Comparison of ENCODE assay signal across 16 cellular contexts in genomic region chr1:214447557-214447871, GRCh38.
DNase-seq lines count a peak whose midpoint lies in the region; ATAC-seq and TF ChIP-seq lines count a peak whose summit lies in the region.
"Had no signal": no experiment of that assay in that cellular context is flagged by ENCODE, and none has a peak within 500 bp of the region (broad histone marks: within the 10 kb centered on the region; RNA-seq: fewer than 3 reads in every experiment).

No MANE protein-coding gene starts in this region.

- H3K36me3 Mint-ChIP-seq in nephron (ENCODE audit: low read depth), result peaks cover 29% of the 10 kb centered on the region
- H3K36me3 Mint-ChIP-seq: CD14-positive monocyte had no signal

- H3K9me3 Mint-ChIP-seq in nephron, result peaks cover 2% of the 10 kb centered on the region
- H3K9me3 Mint-ChIP-seq: activated T-helper 17 cell treated with anti-CD3 and anti-CD28 coated beads, Interleukin-2, amount 50 U/mL, for 72 hours had no signal

- no peaks in the 10 kb centered on the region for H3K27me3 Mint-ChIP-seq in nephron (ENCODE audit: low read depth)

- TF ChIP-seq CTCF in nephron (IDR thresholded peaks at IDR 0.05; ENCODE audit: unreplicated experiment in 3 of 3) (no peak), vagina (IDR thresholded peaks at IDR 0.05) (no peak)

- no peaks in the 10 kb centered on the region for H3K9me3 ChIP-seq in vagina
- H3K9me3 ChIP-seq: gastrocnemius medialis, ovary had no signal

- no peaks in the 10 kb centered on the region for H3K36me3 ChIP-seq in vagina
- H3K36me3 ChIP-seq: gastrocnemius medialis, ovary had no signal

- H3K4me3 ChIP-seq in vagina, result no peak overlapping the region
- H3K4me3 ChIP-seq: gastrocnemius medialis, ovary had no signal

- H3K4me3 Mint-ChIP-seq in nephron, result no peak overlapping the region
- H3K4me3 Mint-ChIP-seq: activated T-helper 17 cell treated with anti-CD3 and anti-CD28 coated beads, Interleukin-2, amount 50 U/mL, for 72 hours; CD14-positive monocyte had no signal

- no peaks in the 10 kb centered on the region for H3K27me3 ChIP-seq in vagina
- H3K27me3 ChIP-seq: gastrocnemius medialis, ovary had no signal

- peak; percentile 81 for DNase-seq in EH (ENCODE audit: low read depth)
- peak; percentile 62 for DNase-seq in M059J (ENCODE audit: low read depth)
- DNase-seq in dedifferentiated amniotic fluid mesenchymal stem cell (ENCODE audit: extremely low spot score), result peak; percentile 39
- no peak for DNase-seq in NCI-H69 (lab: John Stamatoyannopoulos, UW)
- no peak for DNase-seq in vagina (ENCODE audit: extremely low spot score in 2 of 2)
- no peak for DNase-seq in epidermal melanocyte (ENCODE audit: insufficient read length, low spot score)
- DNase-seq: cerebellar nuclear complex; gastrocnemius medialis; stimulated activated naive CD4-positive, alpha-beta T cell had no signal

- no peak for TF ChIP-seq POLR2A in vagina (IDR thresholded peaks at IDR 0.05)

- peaks cover 51% of the 10 kb centered on the region for H3K4me1 Mint-ChIP-seq in nephron
- H3K4me1 Mint-ChIP-seq: activated T-helper 17 cell treated with anti-CD3 and anti-CD28 coated beads, Interleukin-2, amount 50 U/mL, for 72 hours; CD14-positive monocyte had no signal

- peaks cover 34% of the 10 kb centered on the region for H3K4me1 ChIP-seq in vagina

- no peak overlapping the region for H3K27ac ChIP-seq in vagina
- H3K27ac ChIP-seq: ovary had no signal

- intact Hi-C loops in vagina (cut with DNase I), result no loop called here

- ATAC-seq in GM21619 (IDR thresholded peaks at IDR 0.05; ENCODE audit: unreplicated experiment), result no peak
- ATAC-seq: activated CD4-positive, CD25-positive, alpha-beta regulatory T cell treated with anti-CD3 and anti-CD28 coated beads, Interleukin-2, amount 50 U/mL, for 24 hours; activated T-helper 17 cell treated with anti-CD3 and anti-CD28 coated beads, Interleukin-2, amount 50 U/mL, for 72 hours; Right ventricle myocardium inferior had no signal

- H3K27ac Mint-ChIP-seq in nephron, result peak overlapping the region; percentile 92 to 96 (median 95)
- H3K27ac Mint-ChIP-seq: activated T-helper 17 cell treated with anti-CD3 and anti-CD28 coated beads, Interleukin-2, amount 50 U/mL, for 72 hours; CD14-positive monocyte had no signal

Comparison
In these comparisons a context has a peak if more than half of its experiments do, and no peak if none do; other contexts are left out.
1. DNase-seq: peak in EH (single experiment), M059J (single experiment) and dedifferentiated amniotic fluid mesenchymal stem cell (single experiment); none in NCI-H69 (single experiment), vagina (0 of 2) and epidermal melanocyte (single experiment).